In genomic region chr1:63674238-63674864, GRCh38 we compare ENCODE assay signal across 8 cellular contexts.
A peak's percentile ranks its signal among the peaks of the same experiment; 100 is the strongest.
DNase-seq lines count a peak whose midpoint lies in the region; ATAC-seq and TF ChIP-seq lines count a peak whose summit lies in the region.

No MANE protein-coding gene starts in this region.

- peak; percentile 94 for DNase-seq in Daoy (ENCODE audit: low read depth)
- DNase-seq in MV-4-11 (lab: John Stamatoyannopoulos, UW): peak; percentile 14
- DNase-seq in WTC11 (ENCODE audit: low spot score): peak; percentile 82
- DNase-seq in left cardiac atrium: peak; percentile 77
- DNase-seq in putamen (ENCODE audit: low spot score): peak; percentile 20
- no peak for DNase-seq in stimulated activated CD4-positive, alpha-beta T cell treated with anti-CD3 and anti-CD28 coated beads, Interleukin-1b, Interleukin-23, amount 100 ng/mL, for 48 hours
- no peak for DNase-seq in activated CD8-positive, alpha-beta memory T cell treated with anti-CD3 and anti-CD28 coated beads for 24 hours

- H3K9me3 Mint-ChIP-seq in WTC11: peaks cover 4% of the 10 kb centered on the region; the same call in 1 of the 2 replicates

- no peaks in the 10 kb centered on the region for H3K27me3 Mint-ChIP-seq in WTC11 (ENCODE audit: low read depth)

- H3K4me1 Mint-ChIP-seq in WTC11: peaks cover 23% of the 10 kb centered on the region

- intact Hi-C loops in left cardiac atrium (cut with DNase I): loop anchor here (2.0 to 10.0 kb wide), 2 partner anchors 570 to 572 kb away; no protein-coding TSS in a partner anchor

- CTCF ChIA-PET in WTC11 (lab: Charles Lee): interaction anchor here (0.5 to 3.8 kb wide), 77 partner anchors 8 to 577 kb away, joined by 3 to 95 read pairs (median 4); partner anchors contain the start of gene ROR1

- H3K4me3 Mint-ChIP-seq in WTC11: no peak overlapping the region

- H3K36me3 Mint-ChIP-seq in WTC11: no peaks in the 10 kb centered on the region

- peak overlapping the region; percentile 31; the same call in 1 of the 2 replicates for H3K27ac Mint-ChIP-seq in WTC11

- peak; percentile 34; the same call in 1 of the 2 replicates for TF ChIP-seq CTCF in WTC11 (IDR thresholded peaks at IDR 0.05)

- POLR2A ChIA-PET in WTC11 (lab: Charles Lee): no interaction called here

- ATAC-seq in GM21576 (IDR thresholded peaks at IDR 0.05; ENCODE audit: unreplicated experiment) (peak; percentile 64), WTC11 (peak; percentile 95), left cardiac atrium (peak; percentile 87 to 95)

TF ChIP-seq in WTC11, 78 proteins besides CTCF, POLR2A, EP300 and RAD21:
- no peak for TF ChIP-seq E2F4 (CRISPR knock-in tag; IDR thresholded peaks at IDR 0.05; ENCODE audit: borderline replicate concordance, low read depth)
- no peak for TF ChIP-seq SOX15 (CRISPR knock-in tag; IDR thresholded peaks at IDR 0.05)
- peak; percentile 36; the same call in 1 of the 2 replicates for TF ChIP-seq ZNF138 (CRISPR knock-in tag; conservative IDR thresholded peaks at IDR 0.05)
- TF ChIP-seq ATF3 (CRISPR knock-in tag; conservative IDR thresholded peaks at IDR 0.05): no peak
- no peak for TF ChIP-seq ZSCAN18 (CRISPR knock-in tag; IDR thresholded peaks at IDR 0.05)
- no peak for TF ChIP-seq ZBTB43 (CRISPR knock-in tag; IDR thresholded peaks at IDR 0.05)
- no peak for TF ChIP-seq TEAD1 (CRISPR knock-in tag; IDR thresholded peaks at IDR 0.05)
- TF ChIP-seq SMAD4 (CRISPR knock-in tag; IDR thresholded peaks at IDR 0.05): no peak
- 0 out of 2 replicates have a peak, but pooled peaks have one; percentile 23 for TF ChIP-seq SP1 (CRISPR knock-in tag; conservative IDR thresholded peaks at IDR 0.05)
- TF ChIP-seq FOXK1 (CRISPR knock-in tag; IDR thresholded peaks at IDR 0.05): no peak
- TF ChIP-seq FOXJ3 (CRISPR knock-in tag; IDR thresholded peaks at IDR 0.05; ENCODE audit: borderline replicate concordance): no peak
- no peak for TF ChIP-seq GTF2I (CRISPR knock-in tag; conservative IDR thresholded peaks at IDR 0.05)
- no peak for TF ChIP-seq USF1 (CRISPR knock-in tag; IDR thresholded peaks at IDR 0.05)
- TF ChIP-seq ETV6 (CRISPR knock-in tag; IDR thresholded peaks at IDR 0.05): peak; percentile 49; the same call in 1 of the 2 replicates
- TF ChIP-seq PRDM15 (CRISPR knock-in tag; IDR thresholded peaks at IDR 0.05): no peak
- TF ChIP-seq GABPB1 (CRISPR knock-in tag; IDR thresholded peaks at IDR 0.05): no peak

Comparison
In these comparisons a context has a peak if more than half of its experiments do, and no peak if none do; other contexts are left out.
1. DNase-seq: peak in Daoy (single experiment), MV-4-11 (single experiment), WTC11 (single experiment), left cardiac atrium (single experiment) and putamen (single experiment); none in stimulated activated CD4-positive, alpha-beta T cell treated with anti-CD3 and anti-CD28 coated beads, Interleukin-1b, Interleukin-23, amount 100 ng/mL, for 48 hours (single experiment) and activated CD8-positive, alpha-beta memory T cell treated with anti-CD3 and anti-CD28 coated beads for 24 hours (single experiment).
2. Peak in every context shown above with its lines, with median percentiles within 50 percentile points of each other: ATAC-seq.